ENCODE assay signal across 11 cellular contexts in the genomic region with DNA sequence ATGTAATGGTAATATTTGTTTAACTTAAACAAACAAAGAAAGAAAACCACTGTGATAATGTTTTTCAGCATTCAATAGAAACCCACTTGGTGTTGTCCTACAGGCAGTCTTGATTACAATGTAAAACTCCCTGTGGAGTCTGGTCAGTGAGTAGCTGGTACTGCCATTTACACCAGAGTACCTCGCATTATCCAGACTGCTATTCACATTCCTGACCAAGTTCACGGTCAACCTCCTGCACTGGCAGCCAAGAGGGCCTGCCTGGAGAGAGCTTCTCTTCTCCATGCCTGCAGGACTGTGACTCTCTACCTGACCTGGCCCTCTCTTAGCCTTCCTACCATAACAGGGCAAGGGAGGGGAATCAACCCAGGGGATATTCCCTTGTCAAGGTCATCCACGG. TPM values are rescaled to one million over a fixed set of nuclear protein-coding genes. Genes with fewer than 3 reads are reported as not detected.
"Had no signal": no experiment of that assay in that cellular context is flagged by ENCODE, and none has a peak within 500 bp of the region (broad histone marks: within the 10 kb centered on the region; RNA-seq: fewer than 3 reads in every experiment).

No MANE protein-coding gene starts in this region.

- H3K27me3 ChIP-seq: thyroid gland, uterus had no signal

- H3K4me3 ChIP-seq: lung, smooth muscle cell, thyroid gland, uterus had no signal

- H3K4me2 ChIP-seq: smooth muscle cell had no signal

- H3K9me3 ChIP-seq: thyroid gland, uterus had no signal

- DNase-seq: activated CD4-positive, alpha-beta memory T cell treated with anti-CD3 and anti-CD28 coated beads, Interleukin-2, amount 10 ng/mL, durations not matched to agents 7 days and 5 days; activated naive CD8-positive, alpha-beta T cell treated with anti-CD3 and anti-CD28 coated beads, Interleukin-2, amount 10 ng/mL, durations not matched to agents 7 days and 5 days; activated T-cell treated with anti-CD3 and anti-CD28 coated beads, Interleukin-2, amount 50 U/mL, for 48 hours; aorta; left colon; naive thymus-derived CD4-positive, alpha-beta T cell; right cardiac atrium; thyroid gland; uterus had no signal

- H3K36me3 ChIP-seq: thyroid gland, uterus had no signal

- H3K4me1 ChIP-seq: uterus had no signal

- H3K27ac ChIP-seq: thyroid gland, uterus had no signal

RNA-seq across cellular contexts. Expression of gene LONRF3, which starts 2.9 kb away (rescaled TPM):
- polyA plus RNA-seq: smooth muscle cell had no signal
